ENCODE assay signal across 23 cellular contexts in genomic region chr3:52110502-52110901, GRCh38. TPM values are rescaled to one million over a fixed set of nuclear protein-coding genes. Genes with fewer than 3 reads are reported as not detected.
DNase-seq lines count a peak whose midpoint lies in the region; ATAC-seq and TF ChIP-seq lines count a peak whose summit lies in the region.
"Had no signal": no experiment of that assay in that cellular context is flagged by ENCODE, and none has a peak within 500 bp of the region (broad histone marks: within the 10 kb centered on the region; RNA-seq: fewer than 3 reads in every experiment).

No MANE protein-coding gene starts in this region.

- H3K27me3 ChIP-seq in heart left ventricle (no peaks in the 10 kb centered on the region), left ventricle myocardium inferior (ENCODE audit: low read depth) (no peaks in the 10 kb centered on the region), aorta (ENCODE audit: control insufficient read depth in 1 of 2, insufficient read depth in 2 of 2, low read length in 1 of 2) (no peaks in the 10 kb centered on the region)
- H3K27me3 ChIP-seq: MG63 had no signal

- intact Hi-C loops in heart left ventricle (cut with DNase I), result loop anchor here in 2 of 10 donors (2.0 to 5.0 kb wide), 2 partner anchors 48 to 56 kb away; no protein-coding TSS in a partner anchor
- intact Hi-C loops in cardiac septum (cut with DNase I), result no loop called here
- intact Hi-C loops in left ventricle myocardium inferior (cut with micrococcal nuclease), result no loop called here
- intact Hi-C loops in aorta (cut with DNase I), result no loop called here

- H3K36me3 Mint-ChIP-seq in natural killer cell treated with Interleukin-12 subunit alpha and Interleukin-12 subunit beta and Interleukin-15 and Interleukin-18, amount 100 ng/mL, for 72 hours, result no peaks in the 10 kb centered on the region
- peaks cover 0 to 7% of the 10 kb centered on the region in 2 donors for H3K36me3 Mint-ChIP-seq in activated T-cell treated with anti-CD3 and anti-CD28 coated beads, Interleukin-2, amount 50 U/mL, for 72 hours (ENCODE audit: insufficient read depth in 2 of 2)

- DNase-seq in heart left ventricle, result no peak
- DNase-seq in cardiac septum (ENCODE audit: low spot score), result no peak
- DNase-seq in left ventricle myocardium inferior, result no peak
- DNase-seq in natural killer cell treated with Interleukin-12 subunit alpha and Interleukin-12 subunit beta and Interleukin-15 and Interleukin-18, amount 100 ng/mL, for 72 hours (ENCODE audit: low spot score), result peak; percentile 16
- DNase-seq in aorta, result peak; percentile 12 to 41
- DNase-seq in SKM-1 treated with dmso at 0.1 percent for 144 hours (lab: John Stamatoyannopoulos, UW; ENCODE audit: unreplicated experiment), result no peak
- no peak for DNase-seq in NCI-H1105 (lab: John Stamatoyannopoulos, UW)
- DNase-seq in activated T-cell treated with anti-CD3 and anti-CD28 coated beads, Interleukin-2, amount 50 U/mL, for 72 hours, result no peak
- DNase-seq: 8988T, AML-193, DMS79, H9, MG63, NCI-H1048, NCI-H1436 treated with DMSO at 0.1 percent for 48 hours, NCI-H1930, NCI-H2227 treated with DMSO at 0.1 percent for 48 hours, NCI-H510A treated with DMSO at 0.1 percent for 48 hours, NCI-H748 treated with DMSO at 0.1 percent for 48 hours, PC-9, RPMI8226, SIG-M5 had no signal

- no peaks in the 10 kb centered on the region for H3K27me3 Mint-ChIP-seq in natural killer cell treated with Interleukin-12 subunit alpha and Interleukin-12 subunit beta and Interleukin-15 and Interleukin-18, amount 100 ng/mL, for 72 hours
- H3K27me3 Mint-ChIP-seq in activated T-cell treated with anti-CD3 and anti-CD28 coated beads, Interleukin-2, amount 50 U/mL, for 72 hours (ENCODE audit: low read depth), result no peaks in the 10 kb centered on the region

- WGBS in heart left ventricle, 4 donors, result 52 to 66% (median 63%) methylated on average over 2 of the region's 2 CpGs
- 85 to 88% methylated on average over 2 of the region's 2 CpGs for WGBS in aorta, 2 donors

- H3K4me3 ChIP-seq in heart left ventricle, result no peak overlapping the region
- H3K4me3 ChIP-seq in left ventricle myocardium inferior, result no peak overlapping the region
- H3K4me3 ChIP-seq in aorta (ENCODE audit: low read length in 2 of 2), result no peak overlapping the region
- H3K4me3 ChIP-seq: K562, MG63, PC-9 had no signal

- H3K27ac ChIP-seq in heart left ventricle (peak overlapping the region in 8 of 12 donors; percentile 4 to 85 (median 58)), left ventricle myocardium inferior (replicated peaks) (peak overlapping the region; percentile 85), aorta (ENCODE audit: low read depth in 1 of 2, low read length in 2 of 2) (no peak overlapping the region)
- H3K27ac ChIP-seq: PC-9 had no signal

- no peak for TF ChIP-seq POLR2A in heart left ventricle (IDR thresholded peaks at IDR 0.05)

- no peaks in the 10 kb centered on the region for H3K9me3 Mint-ChIP-seq in natural killer cell treated with Interleukin-12 subunit alpha and Interleukin-12 subunit beta and Interleukin-15 and Interleukin-18, amount 100 ng/mL, for 72 hours
- no peaks in the 10 kb centered on the region for H3K9me3 Mint-ChIP-seq in activated T-cell treated with anti-CD3 and anti-CD28 coated beads, Interleukin-2, amount 50 U/mL, for 72 hours
- H3K9me3 Mint-ChIP-seq: H9 had no signal

- H3K4me1 Mint-ChIP-seq in natural killer cell treated with Interleukin-12 subunit alpha and Interleukin-12 subunit beta and Interleukin-15 and Interleukin-18, amount 100 ng/mL, for 72 hours (ENCODE audit: low read depth in 2 of 2), result peaks cover 11 to 19% of the 10 kb centered on the region in 2 donors
- H3K4me1 Mint-ChIP-seq in activated T-cell treated with anti-CD3 and anti-CD28 coated beads, Interleukin-2, amount 50 U/mL, for 72 hours (ENCODE audit: low read depth), result no peaks in the 10 kb centered on the region

- no peaks in the 10 kb centered on the region for H3K36me3 ChIP-seq in heart left ventricle
- no peaks in the 10 kb centered on the region for H3K36me3 ChIP-seq in left ventricle myocardium inferior
- H3K36me3 ChIP-seq in aorta (ENCODE audit: control insufficient read depth in 1 of 2, insufficient read depth in 2 of 2, low read length in 1 of 2), result no peaks in the 10 kb centered on the region
- H3K36me3 ChIP-seq: MG63 had no signal

- H3K9me3 ChIP-seq in heart left ventricle (no peaks in the 10 kb centered on the region), left ventricle myocardium inferior (replicated peaks) (no peaks in the 10 kb centered on the region), aorta (ENCODE audit: control insufficient read depth, low read length) (no peaks in the 10 kb centered on the region)
- H3K9me3 ChIP-seq: MG63 had no signal

- TF ChIP-seq CTCF in heart left ventricle (IDR thresholded peaks at IDR 0.05), result no peak
- no peak for TF ChIP-seq CTCF in left ventricle myocardium inferior (IDR thresholded peaks at IDR 0.05; ENCODE audit: borderline replicate concordance)

- H3K4me1 ChIP-seq in heart left ventricle (peaks cover 4 to 40% (median 36%) of the 10 kb centered on the region in 12 donors), left ventricle myocardium inferior (peaks cover 45% of the 10 kb centered on the region), aorta (ENCODE audit: control insufficient read depth in 1 of 2, insufficient read depth in 2 of 2, low read length in 2 of 2) (no peaks in the 10 kb centered on the region)

- peak overlapping the region; percentile 18 to 85 for H3K27ac Mint-ChIP-seq in natural killer cell treated with Interleukin-12 subunit alpha and Interleukin-12 subunit beta and Interleukin-15 and Interleukin-18, amount 100 ng/mL, for 72 hours
- H3K27ac Mint-ChIP-seq in activated T-cell treated with anti-CD3 and anti-CD28 coated beads, Interleukin-2, amount 50 U/mL, for 72 hours, result no peak overlapping the region
- H3K27ac Mint-ChIP-seq: H9 had no signal

- ATAC-seq in heart left ventricle (no peak), aorta (ENCODE audit: low FRiP score) (no peak)
- no peak for ATAC-seq in natural killer cell treated with Interleukin-12 subunit alpha and Interleukin-12 subunit beta and Interleukin-15 and Interleukin-18, amount 100 ng/mL, for 72 hours
- no peak for ATAC-seq in activated T-cell treated with anti-CD3 and anti-CD28 coated beads, Interleukin-2, amount 50 U/mL, for 72 hours (replicated peaks in 1 of 2)
- ATAC-seq: K562 had no signal

- H3K4me3 Mint-ChIP-seq in natural killer cell treated with Interleukin-12 subunit alpha and Interleukin-12 subunit beta and Interleukin-15 and Interleukin-18, amount 100 ng/mL, for 72 hours, result peak overlapping the region; percentile 60
- no peak overlapping the region for H3K4me3 Mint-ChIP-seq in activated T-cell treated with anti-CD3 and anti-CD28 coated beads, Interleukin-2, amount 50 U/mL, for 72 hours
- H3K4me3 Mint-ChIP-seq: H9 had no signal

RNA-seq across cellular contexts. Expression of gene POC1A, which starts 43.7 kb away (rescaled TPM):
- 1 to 10 TPM in 7 of 9 donors, under 1 TPM in 2; 0.66 to 5.2 (median 1.4) TPM for total RNA-seq in heart left ventricle
- 1 to 10 TPM in 1 of 2 donors, under 1 TPM in 1; 0.50 to 3.0 TPM for polyA plus RNA-seq in heart left ventricle
- total RNA-seq in cardiac septum, result 1.5 TPM
- total RNA-seq in left ventricle myocardium inferior, result 1.2 TPM
- total RNA-seq in natural killer cell treated with Interleukin-12 subunit alpha and Interleukin-12 subunit beta and Interleukin-15 and Interleukin-18, amount 100 ng/mL, for 72 hours, result 10 to 100 TPM; 14.9 to 35.3 TPM
- total RNA-seq in aorta, result 1 to 10 TPM in 1 of 2 donors, under 1 TPM in 1; 0.91 to 2.1 TPM
- 1 to 10 TPM in 1 of 2 donors, under 1 TPM in 1; 0.38 to 1.6 TPM for polyA plus RNA-seq in aorta
- 10 to 100 TPM; 28.6 to 39.0 TPM for total RNA-seq in activated T-cell treated with anti-CD3 and anti-CD28 coated beads, Interleukin-2, amount 50 U/mL, for 72 hours

RNA-seq across cellular contexts. Expression of gene DUSP7, which starts 54.1 kb away (rescaled TPM):
- 10 to 100 TPM; 14.5 to 33.2 (median 20.7) TPM for total RNA-seq in heart left ventricle
- 10 to 100 TPM in 1 of 2 donors, 1 to 10 TPM in 1; 9.2 to 26.1 TPM for polyA plus RNA-seq in heart left ventricle
- total RNA-seq in cardiac septum, result 21.2 TPM
- 23.1 TPM for total RNA-seq in left ventricle myocardium inferior
- total RNA-seq in natural killer cell treated with Interleukin-12 subunit alpha and Interleukin-12 subunit beta and Interleukin-15 and Interleukin-18, amount 100 ng/mL, for 72 hours, result 10 to 100 TPM; 19.4 to 31.0 TPM
- total RNA-seq in aorta, result 10 to 100 TPM; 36.8 to 54.1 TPM
- 10 to 100 TPM in 1 of 2 donors, 1 to 10 TPM in 1; 8.8 to 14.4 TPM for polyA plus RNA-seq in aorta
- total RNA-seq in activated T-cell treated with anti-CD3 and anti-CD28 coated beads, Interleukin-2, amount 50 U/mL, for 72 hours, result 10 to 100 TPM; 12.8 to 15.7 TPM

Comparison
In these comparisons a context has a peak if more than half of its experiments do, and no peak if none do; other contexts are left out.
1. DNase-seq: peak in natural killer cell treated with Interleukin-12 subunit alpha and Interleukin-12 subunit beta and Interleukin-15 and Interleukin-18, amount 100 ng/mL, for 72 hours (single experiment) and aorta (2 of 2); none in heart left ventricle (0 of 5), cardiac septum (single experiment), left ventricle myocardium inferior (single experiment), SKM-1 treated with dmso at 0.1 percent for 144 hours (single experiment), NCI-H1105 (single experiment) and activated T-cell treated with anti-CD3 and anti-CD28 coated beads, Interleukin-2, amount 50 U/mL, for 72 hours (0 of 2).
2. H3K27ac ChIP-seq: peak in heart left ventricle (8 of 12) and left ventricle myocardium inferior (single experiment); none in aorta (0 of 2).